2 cellular contexts compared by ENCODE assay signal in the genomic region with DNA sequence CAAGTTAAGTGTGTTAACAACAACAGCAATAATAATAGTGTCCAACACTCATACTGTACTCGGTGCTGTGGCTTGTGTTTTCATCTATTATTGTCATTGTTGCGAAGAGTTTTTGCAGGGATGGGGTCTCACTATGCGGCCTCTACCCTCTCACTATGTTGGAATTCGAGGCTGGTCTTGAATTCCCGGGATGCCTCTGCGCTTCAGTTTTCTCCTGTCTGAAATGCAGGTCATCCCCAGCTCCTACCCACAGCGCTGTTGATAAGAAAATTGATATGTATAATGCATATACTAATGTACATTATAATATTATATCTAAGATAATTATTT.
A peak's percentile ranks its signal among the peaks of the same experiment; 100 is the strongest.
TF ChIP-seq lines count a peak whose summit lies in the region.

No MANE protein-coding gene starts in this region.

TF ChIP-seq in HCT116, 20 proteins besides CTCF, POLR2A, EP300 and RAD21:
- TF ChIP-seq ELF1 (IDR thresholded peaks at IDR 0.05; ENCODE audit: borderline replicate concordance, low read depth), result no peak
- TF ChIP-seq CEBPB (IDR thresholded peaks at IDR 0.05; ENCODE audit: low read depth), result no peak
- TF ChIP-seq EZH2 (IDR thresholded peaks at IDR 0.05), result no peak
- no peak; the same call in 1 of the 2 replicates for TF ChIP-seq CBX3 (IDR thresholded peaks at IDR 0.05; ENCODE audit: low read depth)
- TF ChIP-seq, protein P1, sequence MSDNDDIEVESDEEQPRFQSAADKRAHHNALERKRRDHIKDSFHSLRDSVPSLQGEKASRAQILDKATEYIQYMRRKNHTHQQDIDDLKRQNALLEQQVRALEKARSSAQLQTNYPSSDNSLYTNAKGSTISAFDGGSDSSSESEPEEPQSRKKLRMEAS (IDR thresholded peaks at IDR 0.05), result no peak
- TF ChIP-seq JUND (IDR thresholded peaks at IDR 0.05), result 0 out of 2 replicates have a peak, but pooled peaks have one; percentile 7

TF ChIP-seq in WTC11, 78 proteins besides CTCF, POLR2A, EP300 and RAD21:
- TF ChIP-seq EMX1 (CRISPR knock-in tag; IDR thresholded peaks at IDR 0.05), result no peak
- peak; percentile 70; the same call in 1 of the 2 replicates for TF ChIP-seq ZNF121 (CRISPR knock-in tag; IDR thresholded peaks at IDR 0.05)
- TF ChIP-seq, protein P2, sequence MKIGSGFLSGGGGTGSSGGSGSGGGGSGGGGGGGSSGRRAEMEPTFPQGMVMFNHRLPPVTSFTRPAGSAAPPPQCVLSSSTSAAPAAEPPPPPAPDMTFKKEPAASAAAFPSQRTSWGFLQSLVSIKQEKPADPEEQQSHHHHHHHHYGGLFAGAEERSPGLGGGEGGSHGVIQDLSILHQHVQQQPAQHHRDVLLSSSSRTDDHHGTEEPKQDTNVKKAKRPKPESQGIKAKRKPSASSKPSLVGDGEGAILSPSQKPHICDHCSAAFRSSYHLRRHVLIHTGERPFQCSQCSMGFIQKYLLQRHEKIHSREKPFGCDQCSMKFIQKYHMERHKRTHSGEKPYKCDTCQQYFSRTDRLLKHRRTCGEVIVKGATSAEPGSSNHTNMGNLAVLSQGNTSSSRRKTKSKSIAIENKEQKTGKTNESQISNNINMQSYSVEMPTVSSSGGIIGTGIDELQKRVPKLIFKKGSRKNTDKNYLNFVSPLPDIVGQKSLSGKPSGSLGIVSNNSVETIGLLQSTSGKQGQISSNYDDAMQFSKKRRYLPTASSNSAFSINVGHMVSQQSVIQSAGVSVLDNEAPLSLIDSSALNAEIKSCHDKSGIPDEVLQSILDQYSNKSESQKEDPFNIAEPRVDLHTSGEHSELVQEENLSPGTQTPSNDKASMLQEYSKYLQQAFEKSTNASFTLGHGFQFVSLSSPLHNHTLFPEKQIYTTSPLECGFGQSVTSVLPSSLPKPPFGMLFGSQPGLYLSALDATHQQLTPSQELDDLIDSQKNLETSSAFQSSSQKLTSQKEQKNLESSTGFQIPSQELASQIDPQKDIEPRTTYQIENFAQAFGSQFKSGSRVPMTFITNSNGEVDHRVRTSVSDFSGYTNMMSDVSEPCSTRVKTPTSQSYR (CRISPR knock-in tag; IDR thresholded peaks at IDR 0.05), result 0 out of 2 replicates have a peak, but pooled peaks have one; percentile 9
TF ChIP-seq in WTC11: peak in this region for 2.
